2 cellular contexts compared by ENCODE assay signal in genomic region chr1:180265871-180266270, GRCh38.
TF ChIP-seq lines count a peak whose summit lies in the region.

No MANE protein-coding gene starts in this region.

TF ChIP-seq in A549, 52 proteins besides CTCF, POLR2A, EP300 and RAD21:
- TF ChIP-seq EHF (CRISPR knock-in tag; IDR thresholded peaks at IDR 0.05) (no peak), CEBPB (IDR thresholded peaks at IDR 0.05) (no peak), RNF2 (IDR thresholded peaks at IDR 0.05; ENCODE audit: borderline replicate concordance, low read depth) (no peak), FOSB (CRISPR knock-in tag; IDR thresholded peaks at IDR 0.05) (no peak), NR3C1 (IDR thresholded peaks at IDR 0.05) (no peak), USF2 (IDR thresholded peaks at IDR 0.05) (no peak), POLR2AphosphoS2 (conservative IDR thresholded peaks at IDR 0.05; ENCODE audit: low read length) (no peak), BCL3 (IDR thresholded peaks at IDR 0.05) (no peak)
TF ChIP-seq in A549: peak in this region for 0.

TF ChIP-seq in IMR-90, 13 proteins besides CTCF, POLR2A, EP300 and RAD21:
- TF ChIP-seq SMC3 (IDR thresholded peaks at IDR 0.05; ENCODE audit: low read depth, low read length), result no peak
- no peak for TF ChIP-seq MAZ (IDR thresholded peaks at IDR 0.05; ENCODE audit: borderline replicate concordance, low read depth, low read length)
- TF ChIP-seq RCOR1 (IDR thresholded peaks at IDR 0.05; ENCODE audit: insufficient replicate concordance, low read length), result no peak
- no peak for TF ChIP-seq ELK1 (IDR thresholded peaks at IDR 0.05; ENCODE audit: borderline replicate concordance, low read depth, low read length)
- no peak for TF ChIP-seq FOS (IDR thresholded peaks at IDR 0.05; ENCODE audit: low read depth, low read length)
- TF ChIP-seq MXI1 (IDR thresholded peaks at IDR 0.05; ENCODE audit: borderline replicate concordance, low read depth, low read length), result no peak
- TF ChIP-seq CEBPB (IDR thresholded peaks at IDR 0.05; ENCODE audit: low read depth, low read length), result no peak
- TF ChIP-seq RFX5 (IDR thresholded peaks at IDR 0.05; ENCODE audit: low read depth, low read length), result no peak
- no peak for TF ChIP-seq BHLHE40 (IDR thresholded peaks at IDR 0.05; ENCODE audit: low read depth, low read length)
- TF ChIP-seq USF2 (IDR thresholded peaks at IDR 0.05; ENCODE audit: low read depth, low read length), result no peak
